In genomic region chr4:145842224-145842887, GRCh38 we compare ENCODE assay signal across 17 cellular contexts.
DNase-seq lines count a peak whose midpoint lies in the region; ATAC-seq lines count a peak whose summit lies in the region.
"Had no signal": no experiment of that assay in that cellular context is flagged by ENCODE, and none has a peak within 500 bp of the region (broad histone marks: within the 10 kb centered on the region; RNA-seq: fewer than 3 reads in every experiment).

No MANE protein-coding gene starts in this region.

- no peaks in the 10 kb centered on the region for H3K9me3 Mint-ChIP-seq in stimulated activated naive B cell treated with anti-CD40 and anti-IgM and Interleukin-4, amounts not matched to agents 10 μg/mL and 1 μg/mL and 100 μg/mL, for 72 hours
- H3K9me3 Mint-ChIP-seq: activated T-helper 2 cell treated with anti-CD3 and anti-CD28 coated beads, Interferon-gamma antibody, Interleukin-2, Interleukin-4, amounts not matched to agents 10 μg/mL and 5 μg/mL and 100 μg/mL, durations not matched to agents 14 hours and 24 hours and 36 hours; naive B cell had no signal

- ATAC-seq in stimulated activated naive B cell treated with anti-CD40 and anti-IgM and Interleukin-4, amounts not matched to agents 10 μg/mL and 1 μg/mL and 100 μg/mL, for 72 hours (replicated peaks) = no peak
- ATAC-seq in HG03571 (IDR thresholded peaks at IDR 0.05; ENCODE audit: unreplicated experiment) = no peak
- ATAC-seq: left lung had no signal

- peaks cover 28 to 49% of the 10 kb centered on the region in 2 donors for H3K36me3 Mint-ChIP-seq in stimulated activated naive B cell treated with anti-CD40 and anti-IgM and Interleukin-4, amounts not matched to agents 10 μg/mL and 1 μg/mL and 100 μg/mL, for 72 hours

- DNase-seq in H7 (peak; percentile 57), RPMI7951 (ENCODE audit: low read depth) (peak; percentile 82), fibroblast of gingiva (ENCODE audit: low read depth) (peak; percentile 36), pulmonary artery endothelial cell (ENCODE audit: low read depth, low spot score) (peak; percentile 83), GOT3 (lab: John Stamatoyannopoulos, UW) (no peak)
- DNase-seq in stimulated activated naive B cell treated with anti-CD40 and anti-IgM and Interleukin-4, amounts not matched to agents 10 μg/mL and 1 μg/mL and 100 μg/mL, for 72 hours = no peak
- DNase-seq: activated CD8-positive, alpha-beta memory T cell treated with anti-CD3 and anti-CD28 coated beads for 24 hours; C1 segment of cervical spinal cord; left lung; naive B cell; NCI-H748 treated with DMSO at 0.1 percent for 48 hours; substantia nigra; T-helper 1 cell; WERI-Rb-1 had no signal

- H3K27me3 ChIP-seq in H7 (ENCODE audit: control insufficient read depth, insufficient read depth, low read length) = no peaks in the 10 kb centered on the region
- H3K27me3 ChIP-seq: esophagus muscularis mucosa, left lung had no signal

- peaks cover 6 to 10% of the 10 kb centered on the region in 2 donors for H3K4me1 Mint-ChIP-seq in stimulated activated naive B cell treated with anti-CD40 and anti-IgM and Interleukin-4, amounts not matched to agents 10 μg/mL and 1 μg/mL and 100 μg/mL, for 72 hours

- H3K27me3 Mint-ChIP-seq in stimulated activated naive B cell treated with anti-CD40 and anti-IgM and Interleukin-4, amounts not matched to agents 10 μg/mL and 1 μg/mL and 100 μg/mL, for 72 hours = no peaks in the 10 kb centered on the region
- H3K27me3 Mint-ChIP-seq: naive B cell had no signal

- H3K4me3 Mint-ChIP-seq in stimulated activated naive B cell treated with anti-CD40 and anti-IgM and Interleukin-4, amounts not matched to agents 10 μg/mL and 1 μg/mL and 100 μg/mL, for 72 hours = no peak overlapping the region
- H3K4me3 Mint-ChIP-seq: naive B cell had no signal

- peaks cover 5% of the 10 kb centered on the region for H3K36me3 ChIP-seq in H7 (replicated peaks; ENCODE audit: control insufficient read depth, insufficient read depth, low read length)

- H3K4me3 ChIP-seq in H7 (ENCODE audit: insufficient read depth, low read depth, low read length) = no peak overlapping the region
- H3K4me3 ChIP-seq: esophagus muscularis mucosa, left lung had no signal

- H3K27ac Mint-ChIP-seq in stimulated activated naive B cell treated with anti-CD40 and anti-IgM and Interleukin-4, amounts not matched to agents 10 μg/mL and 1 μg/mL and 100 μg/mL, for 72 hours = no peak overlapping the region
- H3K27ac Mint-ChIP-seq: activated T-helper 2 cell treated with anti-CD3 and anti-CD28 coated beads, Interferon-gamma antibody, Interleukin-2, Interleukin-4, amounts not matched to agents 10 μg/mL and 5 μg/mL and 100 μg/mL, durations not matched to agents 14 hours and 24 hours and 36 hours had no signal

Comparison
In these comparisons a context has a peak if more than half of its experiments do, and no peak if none do; other contexts are left out.
1. DNase-seq: peak in H7 (single experiment), RPMI7951 (single experiment), fibroblast of gingiva (single experiment) and pulmonary artery endothelial cell (single experiment); none in stimulated activated naive B cell treated with anti-CD40 and anti-IgM and Interleukin-4, amounts not matched to agents 10 μg/mL and 1 μg/mL and 100 μg/mL, for 72 hours (single experiment) and GOT3 (single experiment).